8 cellular contexts compared by ENCODE assay signal in genomic region chr2:37688771-37689468, GRCh38. TPM values are rescaled to one million over a fixed set of nuclear protein-coding genes. Genes with fewer than 3 reads are reported as not detected.
DNase-seq lines count a peak whose midpoint lies in the region; ATAC-seq and TF ChIP-seq lines count a peak whose summit lies in the region.

No MANE protein-coding gene starts in this region.

- no peak for TF ChIP-seq POLR2A in transverse colon (IDR thresholded peaks at IDR 0.05)

- intact Hi-C loops in transverse colon (cut with DNase I; ENCODE audit: low total_unique reads): no loop called here

- 50 to 66% methylated on average over 7 to 10 of the region's 10 CpGs for WGBS in transverse colon (ENCODE audit: low coverage in 1 of 2), 2 donors

- H3K27ac ChIP-seq in HUES6 (ENCODE audit: low read depth, low read length) (peak overlapping the region; percentile 20; the same call in 1 of the 2 replicates), transverse colon (peak overlapping the region; percentile 56 to 76 (median 72))

- peaks cover 2% of the 10 kb centered on the region; the same call in 1 of the 2 replicates for H3K9me3 ChIP-seq in HUES6 (ENCODE audit: control insufficient read depth, insufficient read depth, low read depth, low read length)
- no peaks in the 10 kb centered on the region for H3K9me3 ChIP-seq in transverse colon

- no peak for TF ChIP-seq EP300 in transverse colon (IDR thresholded peaks at IDR 0.05; ENCODE audit: low read depth)

- H3K36me3 ChIP-seq in HUES6 (ENCODE audit: control insufficient read depth, insufficient read depth, low read length) (no peaks in the 10 kb centered on the region), transverse colon (no peaks in the 10 kb centered on the region)

- in situ Hi-C loops in transverse colon (cut with MboI; ENCODE audit: low pct_ligation_motif_present in 1 of 4, low pct_unique_long_range_greater_than_20kb in 1 of 4, low sequenced_read_pairs in 3 of 4): no loop called here

- H3K4me3 ChIP-seq in HUES6 (ENCODE audit: low read depth, low read length): no peak overlapping the region
- H3K4me3 ChIP-seq in cardiac fibroblast (replicated peaks in 1 of 2; ENCODE audit: low read depth in 2 of 2, low read length in 2 of 2): no peak overlapping the region
- H3K4me3 ChIP-seq in transverse colon: no peak overlapping the region

- peaks cover 11% of the 10 kb centered on the region for H3K4me1 ChIP-seq in HUES6 (ENCODE audit: control insufficient read depth, insufficient read depth, low read length)
- H3K4me1 ChIP-seq in transverse colon: peaks cover 0 to 2% (median 0%) of the 10 kb centered on the region in 4 donors

- no peak for ATAC-seq in HG03139 (IDR thresholded peaks at IDR 0.05; ENCODE audit: unreplicated experiment)

- TF ChIP-seq CTCF in cardiac fibroblast (IDR thresholded peaks at IDR 0.05; ENCODE audit: low read depth, low read length) (no peak), transverse colon (IDR thresholded peaks at IDR 0.05) (no peak)

- DNase-seq in cardiac fibroblast (ENCODE audit: low read depth in 2 of 2) (peak; percentile 86 to 92), left kidney (ENCODE audit: low read depth, low spot score) (peak; percentile 24), transverse colon (no peak), SKM-1 treated with dmso at 0.1 percent for 144 hours (lab: John Stamatoyannopoulos, UW; ENCODE audit: unreplicated experiment) (no peak), NCI-H2029 (lab: John Stamatoyannopoulos, UW) (no peak), hypothalamus (lab: John Stamatoyannopoulos, UW) (no peak)

- no peak overlapping the region for H3K9ac ChIP-seq in HUES6 (ENCODE audit: low read length)

- no peaks in the 10 kb centered on the region for H3K27me3 ChIP-seq in HUES6 (ENCODE audit: control insufficient read depth, insufficient read depth, low read length)
- no peaks in the 10 kb centered on the region for H3K27me3 ChIP-seq in transverse colon

RNA-seq across cellular contexts. Expression of gene CDC42EP3, which starts 17.5 kb away (rescaled TPM):
- 100 to 1,000 TPM in 1 of 4 donors, 10 to 100 TPM in 3; 20.6 to 104 (median 31.8) TPM for total RNA-seq in transverse colon

Comparison
In these comparisons a context has a peak if more than half of its experiments do, and no peak if none do; other contexts are left out.
1. DNase-seq: peak in cardiac fibroblast (2 of 2) and left kidney (single experiment); none in transverse colon (single experiment), SKM-1 treated with dmso at 0.1 percent for 144 hours (single experiment), NCI-H2029 (single experiment) and hypothalamus (0 of 51).